Comparison of ENCODE assay signal across 15 cellular contexts in genomic region chr16:17365211-17365541, GRCh38.
A peak's percentile ranks its signal among the peaks of the same experiment; 100 is the strongest.
DNase-seq lines count a peak whose midpoint lies in the region; ATAC-seq, FAIRE-seq and TF ChIP-seq lines count a peak whose summit lies in the region.
"Had no signal": no experiment of that assay in that cellular context is flagged by ENCODE, and none has a peak within 500 bp of the region (broad histone marks: within the 10 kb centered on the region; RNA-seq: fewer than 3 reads in every experiment).

No MANE protein-coding gene starts in this region.

- no peak overlapping the region for H2AFZ ChIP-seq in H1 (ENCODE audit: low read length)

- no peak overlapping the region for H3K23ac ChIP-seq in H1 (ENCODE audit: insufficient read length)

- H3K56ac ChIP-seq in H1 (replicated peaks; ENCODE audit: insufficient read length, low read depth, low read length), result no peak overlapping the region

- peak overlapping the region; percentile 56 for H3K4me3 ChIP-seq in SK-N-MC
- no peak overlapping the region for H3K4me3 ChIP-seq in H1 (ENCODE audit: extremely low read depth in 1 of 4, insufficient read depth in 2 of 4, low read depth in 3 of 4, low read length in 4 of 4)
- H3K4me3 ChIP-seq in rectal smooth muscle tissue (ENCODE audit: low read length), result no peak overlapping the region
- H3K4me3 ChIP-seq: heart left ventricle had no signal

- peak overlapping the region; percentile 70 for H3K27ac Mint-ChIP-seq in T-helper 2 cell treated with Interferon-gamma antibody and Interleukin-4, amounts not matched to agents 5 μg/mL and 100 μg/mL, for 36 hours

- peaks cover 88% of the 10 kb centered on the region for H3K4me1 Mint-ChIP-seq in T-helper 2 cell treated with Interferon-gamma antibody and Interleukin-4, amounts not matched to agents 5 μg/mL and 100 μg/mL, for 36 hours (ENCODE audit: low read depth)

- H3K14ac ChIP-seq in H1 (ENCODE audit: insufficient read length), result no peak overlapping the region

- no peak for TF ChIP-seq RAD21 in H1 (IDR thresholded peaks at IDR 0.05 in 1 of 2, conservative IDR thresholded peaks at IDR 0.05 in 1 of 2; ENCODE audit: low read depth in 2 of 2, low read length in 2 of 2)

- no peak overlapping the region for H2BK120ac ChIP-seq in H1 (replicated peaks; ENCODE audit: low read depth, low read length)

- no peaks in the 10 kb centered on the region for H3K23me2 ChIP-seq in H1 (ENCODE audit: low read depth, low read length)

- POLR2A ChIA-PET in H1 (lab: Charles Lee; ENCODE audit: partially characterized antibody), result no interaction called here

- H3K9ac ChIP-seq in SK-N-MC (ENCODE audit: insufficient read length) (no peak overlapping the region), H1 (replicated peaks in 1 of 4; ENCODE audit: extremely low read depth in 1 of 4, low read depth in 3 of 4, low read length in 3 of 4) (no peak overlapping the region), rectal smooth muscle tissue (ENCODE audit: low read length) (no peak overlapping the region)

- peaks cover 0 to 4% of the 10 kb centered on the region in 2 experiments; a peak in 1 of 4 replicates for H3K79me2 ChIP-seq in H1 (ENCODE audit: control insufficient read depth in 1 of 2, insufficient read depth in 2 of 2, low read length in 2 of 2)

- no peak overlapping the region; the same call in 1 of the 2 replicates for H2BK5ac ChIP-seq in H1 (ENCODE audit: low read depth, low read length)

- no peak overlapping the region for H2BK12ac ChIP-seq in H1 (ENCODE audit: low read depth, low read length)

- H3K9me3 Mint-ChIP-seq in T-helper 2 cell treated with Interferon-gamma antibody and Interleukin-4, amounts not matched to agents 5 μg/mL and 100 μg/mL, for 36 hours, result no peaks in the 10 kb centered on the region

- no peak overlapping the region for H4K5ac ChIP-seq in H1 (ENCODE audit: insufficient read length, low read depth, low read length)

- H3K4ac ChIP-seq in H1 (replicated peaks; ENCODE audit: insufficient read length, low read depth, low read length), result no peak overlapping the region

- TF ChIP-seq CTCF in H1 (IDR thresholded peaks at IDR 0.05; ENCODE audit: control extremely low read depth in 1 of 3, insufficient read depth in 1 of 3, low read depth in 1 of 3, low read length in 3 of 3) (no peak), GM10266 (IDR thresholded peaks at IDR 0.05; ENCODE audit: control insufficient read depth, insufficient read depth, low read depth, missing control alignments) (no peak)

- H3K18ac ChIP-seq in H1 (ENCODE audit: extremely low read depth, low read length), result no peak overlapping the region

- no peaks in the 10 kb centered on the region for H3K27me3 ChIP-seq in H1 (replicated peaks in 1 of 4; ENCODE audit: control insufficient read depth in 3 of 4, extremely low read depth in 1 of 4, insufficient read depth in 3 of 4, low read length in 3 of 4)
- no peaks in the 10 kb centered on the region for H3K27me3 ChIP-seq in rectal smooth muscle tissue (ENCODE audit: control insufficient read depth, insufficient read depth, low read length)
- H3K27me3 ChIP-seq: heart left ventricle had no signal

- DNase-seq in T-helper 2 cell treated with Interferon-gamma antibody and Interleukin-4, amounts not matched to agents 5 μg/mL and 100 μg/mL, for 36 hours (ENCODE audit: low spot score), result no peak
- DNase-seq in T-helper 2 cell (no peak), SK-N-MC (ENCODE audit: low read depth, low spot score) (no peak), H1 (ENCODE audit: low read depth in 1 of 2, low spot score in 2 of 2) (no peak), NCI-H2196 (lab: John Stamatoyannopoulos, UW; ENCODE audit: unreplicated experiment) (no peak), GM10266 (ENCODE audit: extremely low spot score) (no peak)
- DNase-seq: activated T-cell treated with anti-CD3 and anti-CD28 coated beads, Interleukin-2, amount 50 U/mL, for 48 hours; DMS53; heart left ventricle; NCI-H146; NCI-H748 treated with DMSO at 0.1 percent for 48 hours had no signal

- H3K27ac ChIP-seq in SK-N-MC (peak overlapping the region; percentile 51), H1 (ENCODE audit: low read depth, low read length) (no peak overlapping the region), rectal smooth muscle tissue (ENCODE audit: low read depth, low read length) (peak overlapping the region; percentile 2)
- H3K27ac ChIP-seq: RWPE1 had no signal

- H4K8ac ChIP-seq in H1 (ENCODE audit: extremely low read depth, insufficient read depth, low read length), result no peak overlapping the region

- H3K9me3 ChIP-seq in SK-N-MC (ENCODE audit: low read depth, low read length) (no peaks in the 10 kb centered on the region), H1 (ENCODE audit: insufficient read depth in 2 of 2, low read depth in 1 of 2, low read length in 1 of 2) (no peaks in the 10 kb centered on the region)
- H3K9me3 ChIP-seq: heart left ventricle had no signal

- H3K4me1 ChIP-seq in H1 (replicated peaks in 1 of 4; ENCODE audit: control insufficient read depth in 3 of 4, insufficient read depth in 4 of 4, low read length in 3 of 4) (peaks cover 0 to 19% (median 16%) of the 10 kb centered on the region in 4 experiments; a peak in 6 of 7 replicates), rectal smooth muscle tissue (ENCODE audit: control insufficient read depth, insufficient read depth, low read length) (peaks cover 13% of the 10 kb centered on the region)

- CTCF ChIA-PET in H1 (lab: Charles Lee; ENCODE audit: partially characterized antibody), result no interaction called here

- H3K36me3 Mint-ChIP-seq in T-helper 2 cell treated with Interferon-gamma antibody and Interleukin-4, amounts not matched to agents 5 μg/mL and 100 μg/mL, for 36 hours (ENCODE audit: low read depth), result peaks cover 39% of the 10 kb centered on the region

- no peaks in the 10 kb centered on the region for H3K36me3 ChIP-seq in SK-N-MC (ENCODE audit: insufficient read depth, low read length)
- no peaks in the 10 kb centered on the region for H3K36me3 ChIP-seq in H1 (ENCODE audit: control insufficient read depth in 2 of 4, insufficient read depth in 4 of 4, low read length in 3 of 4)
- H3K36me3 ChIP-seq in rectal smooth muscle tissue (ENCODE audit: control insufficient read depth, insufficient read depth, low read length), result no peaks in the 10 kb centered on the region
- H3K36me3 ChIP-seq: heart left ventricle had no signal

- no peak for ATAC-seq in activated CD4-positive, CD25-positive, alpha-beta regulatory T cell treated with anti-CD3 and anti-CD28 coated beads, Interleukin-2, amount 50 U/mL, for 24 hours
- ATAC-seq: heart left ventricle had no signal

- no peak overlapping the region for H2BK15ac ChIP-seq in H1 (ENCODE audit: low read length)

- H3K4me2 ChIP-seq in H1 (ENCODE audit: insufficient read depth in 1 of 2, low read depth in 2 of 2, low read length in 2 of 2), result no peak overlapping the region

- H4K20me1 ChIP-seq in H1 (replicated peaks in 1 of 2; ENCODE audit: control insufficient read depth in 1 of 2, insufficient read depth in 2 of 2, low read length in 2 of 2), result peaks cover 0 to 2% of the 10 kb centered on the region in 2 experiments

- H3K4me3 Mint-ChIP-seq in T-helper 2 cell treated with Interferon-gamma antibody and Interleukin-4, amounts not matched to agents 5 μg/mL and 100 μg/mL, for 36 hours, result peak overlapping the region; percentile 55

- no peak overlapping the region for H2AK5ac ChIP-seq in H1 (ENCODE audit: low read depth, low read length)

- no peaks in the 10 kb centered on the region; the same call in 1 of the 2 replicates for H3K79me1 ChIP-seq in H1 (ENCODE audit: low read depth, low read length)

- H4K91ac ChIP-seq in H1 (replicated peaks; ENCODE audit: insufficient read length, low read length), result no peak overlapping the region

- no peak for TF ChIP-seq EP300 in H1 (IDR thresholded peaks at IDR 0.05; ENCODE audit: borderline replicate concordance in 1 of 2, low read depth in 2 of 2, low read length in 2 of 2)

- no peak for FAIRE-seq in H1 (lab: Jason Lieb, UNC)
- FAIRE-seq: A204.1 had no signal

- no peak overlapping the region for H2BK20ac ChIP-seq in H1 (ENCODE audit: low read length)

- H3K27me3 Mint-ChIP-seq in T-helper 2 cell treated with Interferon-gamma antibody and Interleukin-4, amounts not matched to agents 5 μg/mL and 100 μg/mL, for 36 hours (ENCODE audit: low read depth), result no peaks in the 10 kb centered on the region

- no peak for TF ChIP-seq POLR2A in H1 (IDR thresholded peaks at IDR 0.05; ENCODE audit: control extremely low read depth in 1 of 2, low read depth in 2 of 2, low read length in 2 of 2)

- 84% methylated on average over 4 of the region's 4 CpGs; no CpG with 5 or more reads in 1 of the 2 experiments for WGBS in H1 (ENCODE audit: extremely low coverage in 1 of 2, insufficient coverage in 1 of 2, insufficient read length in 1 of 2, insufficient replicate concordance in 2 of 2, low coverage in 1 of 2, low lambda C conversion rate in 2 of 2, missing lambda C conversion rate in 1 of 2), 2 experiments

TF ChIP-seq in H1, 55 proteins besides CTCF, POLR2A, EP300 and RAD21 (continues in another document):
- TF ChIP-seq SP4 (IDR thresholded peaks at IDR 0.05; ENCODE audit: low read length), result no peak
- TF ChIP-seq KDM5A (IDR thresholded peaks at IDR 0.05; ENCODE audit: low read length), result no peak
- no peak for TF ChIP-seq ATF2 (IDR thresholded peaks at IDR 0.05; ENCODE audit: low read length)
- no peak for TF ChIP-seq KDM1A (IDR thresholded peaks at IDR 0.05; ENCODE audit: borderline replicate concordance, low read length)
- TF ChIP-seq BCL11A (IDR thresholded peaks at IDR 0.05; ENCODE audit: low read depth in 2 of 2, low read length in 2 of 2), result no peak
- TF ChIP-seq SP2 (IDR thresholded peaks at IDR 0.05; ENCODE audit: low read length), result no peak
- no peak for TF ChIP-seq TAF1 (IDR thresholded peaks at IDR 0.05; ENCODE audit: low read depth, low read length)
- TF ChIP-seq RFX5 (IDR thresholded peaks at IDR 0.05; ENCODE audit: borderline replicate concordance, low read depth, low read length), result no peak
- no peak for TF ChIP-seq RXRA (IDR thresholded peaks at IDR 0.05; ENCODE audit: insufficient read depth, low read depth, low read length)
- TF ChIP-seq CREB1 (IDR thresholded peaks at IDR 0.05), result no peak
- TF ChIP-seq CHD1 (IDR thresholded peaks at IDR 0.05; ENCODE audit: low read depth, low read length), result no peak
